In the genomic region with DNA sequence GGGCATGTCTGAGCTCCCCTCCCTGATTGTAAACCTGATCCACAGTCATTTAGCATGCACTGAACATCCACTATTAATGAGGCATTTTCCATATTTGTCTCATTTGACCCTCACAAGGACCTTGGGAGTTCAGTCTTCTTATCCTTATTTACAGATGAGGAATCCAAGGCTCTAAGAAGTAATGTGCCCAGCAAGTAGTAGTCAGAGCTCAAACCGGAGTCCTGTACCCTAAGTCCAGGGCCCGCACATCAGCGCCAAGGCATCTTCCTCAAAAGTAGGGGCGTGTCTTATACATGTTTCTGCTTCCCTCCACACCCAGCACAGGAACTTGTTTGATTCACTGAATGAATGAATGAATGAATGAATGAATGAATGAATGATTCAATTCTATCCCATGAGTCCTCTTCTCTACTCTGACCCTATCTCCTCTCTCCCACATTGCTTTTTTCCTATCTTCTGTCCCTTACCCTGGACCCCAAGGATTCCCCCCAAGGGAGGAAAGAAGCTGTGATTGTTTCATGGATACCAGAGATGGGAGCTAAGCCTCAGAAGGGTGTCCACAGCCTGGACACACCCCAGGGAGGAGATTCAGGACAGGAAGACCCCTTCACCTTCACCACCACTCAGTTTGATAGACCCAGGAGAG, we compare ENCODE assay signal across 1 cellular context.
TF ChIP-seq lines count a peak whose summit lies in the region.

No MANE protein-coding gene starts in this region.

TF ChIP-seq in H1, 55 proteins besides CTCF, POLR2A, EP300 and RAD21:
- no peak for TF ChIP-seq CREB1 (IDR thresholded peaks at IDR 0.05)
- no peak for TF ChIP-seq ZNF274 (IDR thresholded peaks at IDR 0.05; ENCODE audit: borderline replicate concordance, extremely low read depth, low read length)
- TF ChIP-seq HDAC2 (IDR thresholded peaks at IDR 0.05; ENCODE audit: borderline replicate concordance in 1 of 2, low read depth in 2 of 2, low read length in 2 of 2): no peak
- no peak for TF ChIP-seq SAP30 (IDR thresholded peaks at IDR 0.05; ENCODE audit: insufficient read depth, insufficient replicate concordance, low read length)
- no peak for TF ChIP-seq JUN (IDR thresholded peaks at IDR 0.05; ENCODE audit: low read depth, low read length)
- TF ChIP-seq, protein P1, sequence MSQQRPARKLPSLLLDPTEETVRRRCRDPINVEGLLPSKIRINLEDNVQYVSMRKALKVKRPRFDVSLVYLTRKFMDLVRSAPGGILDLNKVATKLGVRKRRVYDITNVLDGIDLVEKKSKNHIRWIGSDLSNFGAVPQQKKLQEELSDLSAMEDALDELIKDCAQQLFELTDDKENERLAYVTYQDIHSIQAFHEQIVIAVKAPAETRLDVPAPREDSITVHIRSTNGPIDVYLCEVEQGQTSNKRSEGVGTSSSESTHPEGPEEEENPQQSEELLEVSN (IDR thresholded peaks at IDR 0.05): no peak
TF ChIP-seq in H1: peak in this region for 0.
